Comparison of ENCODE assay signal across 8 cellular contexts in genomic region chr10:46030091-46030937, GRCh38. TPM values are rescaled to one million over a fixed set of nuclear protein-coding genes. Genes with fewer than 3 reads are reported as not detected.
DNase-seq lines count a peak whose midpoint lies in the region; ATAC-seq and TF ChIP-seq lines count a peak whose summit lies in the region.

Gene NCOA4, minus strand, starts transcription at chr10:46030623. Its CDS starts 13,943 bp downstream, at chr10:46016680.

- peak within 1 kb of the TSS; percentile 94 for H3K4me3 ChIP-seq in AG04449 (ENCODE audit: low read depth, low read length)
- H3K4me3 ChIP-seq in WERI-Rb-1 (ENCODE audit: low read depth, low read length): peak within 1 kb of the TSS; percentile 83
- H3K4me3 ChIP-seq in mammary epithelial cell (replicated peaks in 1 of 3; ENCODE audit: insufficient read depth in 1 of 3, low read depth in 2 of 3, low read length in 3 of 3): peak within 1 kb of the TSS; percentile 88 to 90 (median 89)

- H3K27ac ChIP-seq in WERI-Rb-1 (peak within 1 kb of the TSS; percentile 86), mammary epithelial cell (ENCODE audit: insufficient read depth, low read depth, low read length) (peak within 1 kb of the TSS; percentile 79)

- peak within 1 kb of the TSS; percentile 93 for H2AFZ ChIP-seq in mammary epithelial cell (ENCODE audit: low read depth, low read length)

- TF ChIP-seq CTCF in AG04449 (IDR thresholded peaks at IDR 0.05; ENCODE audit: insufficient read depth, low read length, missing control alignments) (peak; percentile 84), WERI-Rb-1 (IDR thresholded peaks at IDR 0.05; ENCODE audit: low read depth, low read length) (peak; percentile 79), mammary epithelial cell (conservative IDR thresholded peaks at IDR 0.05 in 1 of 2, IDR thresholded peaks at IDR 0.05 in 1 of 2; ENCODE audit: extremely low read depth in 1 of 2, insufficient read depth in 1 of 2, low read depth in 1 of 2, low read length in 2 of 2) (peak; percentile 79 to 81)

- H3K4me2 ChIP-seq in mammary epithelial cell (ENCODE audit: insufficient read depth, low read depth, low read length): peak within 1 kb of the TSS; percentile 98

- dilution Hi-C loops in mammary epithelial cell (cut with HindIII; ENCODE audit: low sequenced_read_pairs): no loop called here

- CTCF ChIA-PET in AG04449 (lab: Yijun Ruan, JAX) (interaction anchor here (1.2 to 6.2 kb wide), 4 partner anchors 10 to 797 kb away, joined by 3 to 57 read pairs (median 20); no protein-coding TSS in a partner anchor), mammary epithelial cell (lab: Charles Lee; ENCODE audit: low non-redundant PET) (interaction anchor here (0.8 kb wide), 1 partner anchor 23 kb away, joined by 6 read pairs; no protein-coding TSS in a partner anchor)

- POLR2A ChIA-PET in AG04449 (lab: Yijun Ruan, JAX): interaction anchor here (1.4 kb wide), 1 partner anchor 9 kb away, joined by 4 read pairs; no protein-coding TSS in a partner anchor

- H3K4me1 ChIP-seq in mammary epithelial cell (ENCODE audit: insufficient read depth, low read length): peaks cover 28% of the 10 kb centered on the region

- DNase-seq in AG04449 (ENCODE audit: low read depth, low spot score): peak; percentile 86
- DNase-seq in NCI-H2196 (lab: John Stamatoyannopoulos, UW; ENCODE audit: unreplicated experiment): peak; percentile 88
- DNase-seq in WERI-Rb-1: peak; percentile 98
- peak; percentile 94 for DNase-seq in mammary epithelial cell
- DNase-seq in iPS-NIHi7 (ENCODE audit: extremely low spot score): peak; percentile 96
- peak; percentile 95 for DNase-seq in smooth muscle cell of the brain vasculature (ENCODE audit: low read depth, low spot score)

- H3K9me3 ChIP-seq in WERI-Rb-1 (ENCODE audit: severe bottlenecking) (no peaks in the 10 kb centered on the region), mammary epithelial cell (replicated peaks; ENCODE audit: insufficient read depth, low read length) (no peaks in the 10 kb centered on the region)

- H3K79me2 ChIP-seq in mammary epithelial cell (ENCODE audit: insufficient read depth, low read length): peaks cover 51% of the 10 kb centered on the region

- no TSS peak for BruUV-seq in mammary epithelial cell (replicated peaks; lab: Mats Ljungman, UMichigan)

- WGBS in mammary epithelial cell (ENCODE audit: low coverage, missing lambda C conversion rate): 4% methylated on average over 23 of the region's 59 CpGs

- H4K20me1 ChIP-seq in mammary epithelial cell (ENCODE audit: insufficient read depth, low read length): peaks cover 10% of the 10 kb centered on the region

- intact Hi-C loops in mammary epithelial cell (cut with micrococcal nuclease): loop anchor here (1.0 to 5.0 kb wide), 2 partner anchors 12 to 1028 kb away; partner anchors contain the start of gene ZNF22

- in situ Hi-C loops in mammary epithelial cell (cut with MboI; ENCODE audit: low sequenced_read_pairs in 2 of 2): no loop called here

- H3K36me3 ChIP-seq in WERI-Rb-1: no peaks in the 10 kb centered on the region; the same call in 1 of the 2 replicates
- H3K36me3 ChIP-seq in mammary epithelial cell (ENCODE audit: insufficient read depth, low read length): no peaks in the 10 kb centered on the region

- peak; percentile 92 for ATAC-seq in GM18870 (IDR thresholded peaks at IDR 0.05; ENCODE audit: unreplicated experiment)
- peak; percentile 96 for ATAC-seq in HG03135 (IDR thresholded peaks at IDR 0.05; ENCODE audit: unreplicated experiment)

- H3K9ac ChIP-seq in mammary epithelial cell (ENCODE audit: insufficient read depth, low read length): peak within 1 kb of the TSS; percentile 92

- H3K27me3 ChIP-seq in WERI-Rb-1 (ENCODE audit: insufficient read depth, low read depth, severe bottlenecking): no peaks in the 10 kb centered on the region
- H3K27me3 ChIP-seq in mammary epithelial cell (ENCODE audit: insufficient read depth, low read length): no peaks in the 10 kb centered on the region

RNA-seq across cellular contexts. Expression of gene NCOA4, which starts in this region (rescaled TPM):
- total RNA-seq in mammary epithelial cell: 100 to 1,000 TPM in 1 of 2 donors, 10 to 100 TPM in 1; 94.2 to 171 TPM
- polyA plus RNA-seq in mammary epithelial cell: 87.3 TPM
- polyA minus RNA-seq in mammary epithelial cell: 143 TPM

Comparison
In these comparisons a context has a peak if more than half of its experiments do, and no peak if none do; other contexts are left out.
1. Peak in every context shown above with its lines: DNase-seq, ATAC-seq, H3K4me3 ChIP-seq and H3K27ac ChIP-seq.